ENCODE assay signal across 2 cellular contexts in the genomic region with DNA sequence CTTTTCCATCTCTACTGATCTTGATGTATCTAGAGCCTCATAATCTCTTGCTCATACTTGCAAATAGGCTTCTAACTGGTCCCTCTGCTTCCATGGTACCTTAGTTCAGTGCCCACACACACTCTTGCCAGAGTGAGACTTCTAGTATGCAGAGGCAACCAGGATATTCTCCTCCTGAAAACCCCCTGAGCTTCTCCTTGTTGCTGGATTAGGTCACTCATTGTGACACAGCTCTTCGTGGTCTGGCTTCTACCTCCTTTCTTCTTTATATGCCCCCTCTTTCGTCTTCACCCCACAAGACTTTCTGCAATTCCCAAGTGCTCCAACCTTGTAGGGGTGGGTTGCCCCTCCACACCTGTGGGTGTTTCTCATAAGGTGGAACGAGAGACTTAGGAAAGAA.
TF ChIP-seq lines count a peak whose summit lies in the region.

No MANE protein-coding gene starts in this region.

TF ChIP-seq in GM23338, 12 proteins besides CTCF, POLR2A, EP300 and RAD21 (continued from another document):
- TF ChIP-seq, protein P1, sequence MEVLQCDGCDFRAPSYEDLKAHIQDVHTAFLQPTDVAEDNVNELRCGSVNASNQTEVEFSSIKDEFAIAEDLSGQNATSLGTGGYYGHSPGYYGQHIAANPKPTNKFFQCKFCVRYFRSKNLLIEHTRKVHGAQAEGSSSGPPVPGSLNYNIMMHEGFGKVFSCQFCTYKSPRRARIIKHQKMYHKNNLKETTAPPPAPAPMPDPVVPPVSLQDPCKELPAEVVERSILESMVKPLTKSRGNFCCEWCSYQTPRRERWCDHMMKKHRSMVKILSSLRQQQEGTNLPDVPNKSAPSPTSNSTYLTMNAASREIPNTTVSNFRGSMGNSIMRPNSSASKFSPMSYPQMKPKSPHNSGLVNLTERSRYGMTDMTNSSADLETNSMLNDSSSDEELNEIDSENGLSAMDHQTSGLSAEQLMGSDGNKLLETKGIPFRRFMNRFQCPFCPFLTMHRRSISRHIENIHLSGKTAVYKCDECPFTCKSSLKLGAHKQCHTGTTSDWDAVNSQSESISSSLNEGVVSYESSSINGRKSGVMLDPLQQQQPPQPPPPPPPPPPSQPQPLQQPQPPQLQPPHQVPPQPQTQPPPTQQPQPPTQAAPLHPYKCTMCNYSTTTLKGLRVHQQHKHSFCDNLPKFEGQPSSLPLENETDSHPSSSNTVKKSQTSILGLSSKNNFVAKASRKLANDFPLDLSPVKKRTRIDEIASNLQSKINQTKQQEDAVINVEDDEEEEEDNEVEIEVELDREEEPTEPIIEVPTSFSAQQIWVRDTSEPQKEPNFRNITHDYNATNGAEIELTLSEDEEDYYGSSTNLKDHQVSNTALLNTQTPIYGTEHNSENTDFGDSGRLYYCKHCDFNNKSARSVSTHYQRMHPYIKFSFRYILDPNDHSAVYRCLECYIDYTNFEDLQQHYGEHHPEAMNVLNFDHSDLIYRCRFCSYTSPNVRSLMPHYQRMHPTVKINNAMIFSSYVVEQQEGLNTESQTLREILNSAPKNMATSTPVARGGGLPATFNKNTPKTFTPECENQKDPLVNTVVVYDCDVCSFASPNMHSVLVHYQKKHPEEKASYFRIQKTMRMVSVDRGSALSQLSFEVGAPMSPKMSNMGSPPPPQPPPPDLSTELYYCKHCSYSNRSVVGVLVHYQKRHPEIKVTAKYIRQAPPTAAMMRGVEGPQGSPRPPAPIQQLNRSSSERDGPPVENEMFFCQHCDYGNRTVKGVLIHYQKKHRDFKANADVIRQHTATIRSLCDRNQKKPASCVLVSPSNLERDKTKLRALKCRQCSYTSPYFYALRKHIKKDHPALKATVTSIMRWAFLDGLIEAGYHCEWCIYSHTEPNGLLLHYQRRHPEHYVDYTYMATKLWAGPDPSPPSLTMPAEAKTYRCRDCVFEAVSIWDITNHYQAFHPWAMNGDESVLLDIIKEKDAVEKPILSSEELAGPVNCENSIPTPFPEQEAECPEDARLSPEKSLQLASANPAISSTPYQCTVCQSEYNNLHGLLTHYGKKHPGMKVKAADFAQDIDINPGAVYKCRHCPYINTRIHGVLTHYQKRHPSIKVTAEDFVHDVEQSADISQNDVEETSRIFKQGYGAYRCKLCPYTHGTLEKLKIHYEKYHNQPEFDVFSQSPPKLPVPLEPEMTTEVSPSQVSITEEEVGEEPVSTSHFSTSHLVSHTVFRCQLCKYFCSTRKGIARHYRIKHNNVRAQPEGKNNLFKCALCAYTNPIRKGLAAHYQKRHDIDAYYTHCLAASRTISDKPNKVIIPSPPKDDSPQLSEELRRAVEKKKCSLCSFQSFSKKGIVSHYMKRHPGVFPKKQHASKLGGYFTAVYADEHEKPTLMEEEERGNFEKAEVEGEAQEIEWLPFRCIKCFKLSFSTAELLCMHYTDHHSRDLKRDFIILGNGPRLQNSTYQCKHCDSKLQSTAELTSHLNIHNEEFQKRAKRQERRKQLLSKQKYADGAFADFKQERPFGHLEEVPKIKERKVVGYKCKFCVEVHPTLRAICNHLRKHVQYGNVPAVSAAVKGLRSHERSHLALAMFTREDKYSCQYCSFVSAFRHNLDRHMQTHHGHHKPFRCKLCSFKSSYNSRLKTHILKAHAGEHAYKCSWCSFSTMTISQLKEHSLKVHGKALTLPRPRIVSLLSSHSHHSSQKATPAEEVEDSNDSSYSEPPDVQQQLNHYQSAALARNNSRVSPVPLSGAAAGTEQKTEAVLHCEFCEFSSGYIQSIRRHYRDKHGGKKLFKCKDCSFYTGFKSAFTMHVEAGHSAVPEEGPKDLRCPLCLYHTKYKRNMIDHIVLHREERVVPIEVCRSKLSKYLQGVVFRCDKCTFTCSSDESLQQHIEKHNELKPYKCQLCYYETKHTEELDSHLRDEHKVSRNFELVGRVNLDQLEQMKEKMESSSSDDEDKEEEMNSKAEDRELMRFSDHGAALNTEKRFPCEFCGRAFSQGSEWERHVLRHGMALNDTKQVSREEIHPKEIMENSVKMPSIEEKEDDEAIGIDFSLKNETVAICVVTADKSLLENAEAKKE (CRISPR knock-in tag; IDR thresholded peaks at IDR 0.05), result no peak
- TF ChIP-seq CREB1 (CRISPR knock-in tag; IDR thresholded peaks at IDR 0.05; ENCODE audit: low read depth), result no peak
- TF ChIP-seq, protein P2, sequence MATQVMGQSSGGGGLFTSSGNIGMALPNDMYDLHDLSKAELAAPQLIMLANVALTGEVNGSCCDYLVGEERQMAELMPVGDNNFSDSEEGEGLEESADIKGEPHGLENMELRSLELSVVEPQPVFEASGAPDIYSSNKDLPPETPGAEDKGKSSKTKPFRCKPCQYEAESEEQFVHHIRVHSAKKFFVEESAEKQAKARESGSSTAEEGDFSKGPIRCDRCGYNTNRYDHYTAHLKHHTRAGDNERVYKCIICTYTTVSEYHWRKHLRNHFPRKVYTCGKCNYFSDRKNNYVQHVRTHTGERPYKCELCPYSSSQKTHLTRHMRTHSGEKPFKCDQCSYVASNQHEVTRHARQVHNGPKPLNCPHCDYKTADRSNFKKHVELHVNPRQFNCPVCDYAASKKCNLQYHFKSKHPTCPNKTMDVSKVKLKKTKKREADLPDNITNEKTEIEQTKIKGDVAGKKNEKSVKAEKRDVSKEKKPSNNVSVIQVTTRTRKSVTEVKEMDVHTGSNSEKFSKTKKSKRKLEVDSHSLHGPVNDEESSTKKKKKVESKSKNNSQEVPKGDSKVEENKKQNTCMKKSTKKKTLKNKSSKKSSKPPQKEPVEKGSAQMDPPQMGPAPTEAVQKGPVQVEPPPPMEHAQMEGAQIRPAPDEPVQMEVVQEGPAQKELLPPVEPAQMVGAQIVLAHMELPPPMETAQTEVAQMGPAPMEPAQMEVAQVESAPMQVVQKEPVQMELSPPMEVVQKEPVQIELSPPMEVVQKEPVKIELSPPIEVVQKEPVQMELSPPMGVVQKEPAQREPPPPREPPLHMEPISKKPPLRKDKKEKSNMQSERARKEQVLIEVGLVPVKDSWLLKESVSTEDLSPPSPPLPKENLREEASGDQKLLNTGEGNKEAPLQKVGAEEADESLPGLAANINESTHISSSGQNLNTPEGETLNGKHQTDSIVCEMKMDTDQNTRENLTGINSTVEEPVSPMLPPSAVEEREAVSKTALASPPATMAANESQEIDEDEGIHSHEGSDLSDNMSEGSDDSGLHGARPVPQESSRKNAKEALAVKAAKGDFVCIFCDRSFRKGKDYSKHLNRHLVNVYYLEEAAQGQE (IDR thresholded peaks at IDR 0.05; ENCODE audit: unreplicated experiment), result no peak
- no peak for TF ChIP-seq ZNF114 (CRISPR knock-in tag; IDR thresholded peaks at IDR 0.05)
- no peak for TF ChIP-seq NANOG (IDR thresholded peaks at IDR 0.05; ENCODE audit: borderline replicate concordance)

TF ChIP-seq in SK-N-SH treated with all-trans-retinoic acid at 6 μM for 48 hours, 23 proteins besides CTCF, POLR2A, EP300 and RAD21 (continued from another document):
- TF ChIP-seq, protein P3, sequence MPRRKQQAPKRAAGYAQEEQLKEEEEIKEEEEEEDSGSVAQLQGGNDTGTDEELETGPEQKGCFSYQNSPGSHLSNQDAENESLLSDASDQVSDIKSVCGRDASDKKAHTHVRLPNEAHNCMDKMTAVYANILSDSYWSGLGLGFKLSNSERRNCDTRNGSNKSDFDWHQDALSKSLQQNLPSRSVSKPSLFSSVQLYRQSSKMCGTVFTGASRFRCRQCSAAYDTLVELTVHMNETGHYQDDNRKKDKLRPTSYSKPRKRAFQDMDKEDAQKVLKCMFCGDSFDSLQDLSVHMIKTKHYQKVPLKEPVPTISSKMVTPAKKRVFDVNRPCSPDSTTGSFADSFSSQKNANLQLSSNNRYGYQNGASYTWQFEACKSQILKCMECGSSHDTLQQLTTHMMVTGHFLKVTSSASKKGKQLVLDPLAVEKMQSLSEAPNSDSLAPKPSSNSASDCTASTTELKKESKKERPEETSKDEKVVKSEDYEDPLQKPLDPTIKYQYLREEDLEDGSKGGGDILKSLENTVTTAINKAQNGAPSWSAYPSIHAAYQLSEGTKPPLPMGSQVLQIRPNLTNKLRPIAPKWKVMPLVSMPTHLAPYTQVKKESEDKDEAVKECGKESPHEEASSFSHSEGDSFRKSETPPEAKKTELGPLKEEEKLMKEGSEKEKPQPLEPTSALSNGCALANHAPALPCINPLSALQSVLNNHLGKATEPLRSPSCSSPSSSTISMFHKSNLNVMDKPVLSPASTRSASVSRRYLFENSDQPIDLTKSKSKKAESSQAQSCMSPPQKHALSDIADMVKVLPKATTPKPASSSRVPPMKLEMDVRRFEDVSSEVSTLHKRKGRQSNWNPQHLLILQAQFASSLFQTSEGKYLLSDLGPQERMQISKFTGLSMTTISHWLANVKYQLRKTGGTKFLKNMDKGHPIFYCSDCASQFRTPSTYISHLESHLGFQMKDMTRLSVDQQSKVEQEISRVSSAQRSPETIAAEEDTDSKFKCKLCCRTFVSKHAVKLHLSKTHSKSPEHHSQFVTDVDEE (CRISPR knock-in tag; IDR thresholded peaks at IDR 0.05), result no peak
- TF ChIP-seq TCF4 (CRISPR knock-in tag; IDR thresholded peaks at IDR 0.05; ENCODE audit: borderline replicate concordance), result no peak
- TF ChIP-seq SNAI2 (CRISPR knock-in tag; IDR thresholded peaks at IDR 0.05), result no peak
- no peak for TF ChIP-seq ZFP30 (CRISPR knock-in tag; IDR thresholded peaks at IDR 0.05)
- TF ChIP-seq RARB (CRISPR knock-in tag; IDR thresholded peaks at IDR 0.05), result no peak
- TF ChIP-seq, protein P4, sequence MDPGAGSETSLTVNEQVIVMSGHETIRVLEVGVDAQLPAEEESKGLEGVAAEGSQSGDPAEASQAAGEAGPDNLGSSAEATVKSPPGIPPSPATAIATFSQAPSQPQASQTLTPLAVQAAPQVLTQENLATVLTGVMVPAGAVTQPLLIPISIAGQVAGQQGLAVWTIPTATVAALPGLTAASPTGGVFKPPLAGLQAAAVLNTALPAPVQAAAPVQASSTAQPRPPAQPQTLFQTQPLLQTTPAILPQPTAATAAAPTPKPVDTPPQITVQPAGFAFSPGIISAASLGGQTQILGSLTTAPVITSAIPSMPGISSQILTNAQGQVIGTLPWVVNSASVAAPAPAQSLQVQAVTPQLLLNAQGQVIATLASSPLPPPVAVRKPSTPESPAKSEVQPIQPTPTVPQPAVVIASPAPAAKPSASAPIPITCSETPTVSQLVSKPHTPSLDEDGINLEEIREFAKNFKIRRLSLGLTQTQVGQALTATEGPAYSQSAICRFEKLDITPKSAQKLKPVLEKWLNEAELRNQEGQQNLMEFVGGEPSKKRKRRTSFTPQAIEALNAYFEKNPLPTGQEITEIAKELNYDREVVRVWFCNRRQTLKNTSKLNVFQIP (CRISPR knock-in tag; IDR thresholded peaks at IDR 0.05; ENCODE audit: borderline replicate concordance, low read depth), result no peak
